Comparison of ENCODE assay signal across 16 cellular contexts in genomic region chr12:100824476-100824875, GRCh38. TPM values are rescaled to one million over a fixed set of nuclear protein-coding genes. Genes with fewer than 3 reads are reported as not detected.
DNase-seq lines count a peak whose midpoint lies in the region; ATAC-seq and TF ChIP-seq lines count a peak whose summit lies in the region.
"Had no signal": no experiment of that assay in that cellular context is flagged by ENCODE, and none has a peak within 500 bp of the region (broad histone marks: within the 10 kb centered on the region; RNA-seq: fewer than 3 reads in every experiment).

No MANE protein-coding gene starts in this region.

- ATAC-seq in GM18517 (IDR thresholded peaks at IDR 0.05; ENCODE audit: unreplicated experiment): no peak
- ATAC-seq in HG02763 (IDR thresholded peaks at IDR 0.05; ENCODE audit: unreplicated experiment): no peak
- ATAC-seq in HG03135 (IDR thresholded peaks at IDR 0.05; ENCODE audit: unreplicated experiment): no peak
- ATAC-seq: CD8-positive, alpha-beta T cell; Panc1 had no signal

- no peaks in the 10 kb centered on the region for H3K9me2 ChIP-seq in GM23248 (ENCODE audit: insufficient read depth)

- H2AFZ ChIP-seq in GM23248: no peak overlapping the region
- no peak overlapping the region for H2AFZ ChIP-seq in smooth muscle cell (ENCODE audit: low read depth)

- H3K27me3 ChIP-seq in GM23248 (replicated peaks; ENCODE audit: insufficient read depth) (no peaks in the 10 kb centered on the region), smooth muscle cell (ENCODE audit: low read depth) (no peaks in the 10 kb centered on the region)

- TF ChIP-seq CTCF in VCaP (conservative IDR thresholded peaks at IDR 0.05) (no peak), smooth muscle cell (IDR thresholded peaks at IDR 0.05; ENCODE audit: borderline replicate concordance, insufficient read depth, poor library complexity, severe bottlenecking) (no peak)

- peak overlapping the region; percentile 18 for H3K27ac ChIP-seq in GM23248
- H3K27ac ChIP-seq in VCaP: peak overlapping the region; percentile 16; the same call in 1 of the 2 replicates
- H3K27ac ChIP-seq in smooth muscle cell (ENCODE audit: low read depth): peak overlapping the region; percentile 58

- H3K4me1 ChIP-seq in GM23248 (ENCODE audit: insufficient read depth): peaks cover 17% of the 10 kb centered on the region
- no peaks in the 10 kb centered on the region for H3K4me1 ChIP-seq in smooth muscle cell (ENCODE audit: low read depth)

- H3K4me2 ChIP-seq in GM23248 (ENCODE audit: unreplicated experiment) (peak overlapping the region; percentile 46), smooth muscle cell (peak overlapping the region; percentile 55)

- H3K79me2 ChIP-seq in GM23248 (ENCODE audit: insufficient read depth): no peaks in the 10 kb centered on the region
- peaks cover 18% of the 10 kb centered on the region for H3K79me2 ChIP-seq in smooth muscle cell (ENCODE audit: low read depth)

- H4K20me1 ChIP-seq in GM23248 (ENCODE audit: insufficient read depth): no peaks in the 10 kb centered on the region
- peaks cover 59% of the 10 kb centered on the region for H4K20me1 ChIP-seq in smooth muscle cell (ENCODE audit: low read depth)

- WGBS in GM23248 (ENCODE audit: low coverage in 1 of 2, low lambda C conversion rate in 2 of 2, missing lambda C conversion rate in 2 of 2), 2 experiments: 72 to 75% methylated on average over 3 of the region's 3 CpGs
- WGBS in smooth muscle cell (ENCODE audit: low lambda C conversion rate): 35% methylated on average over 3 of the region's 3 CpGs

- no peak overlapping the region for H3K4me3 ChIP-seq in GM23248
- no peak overlapping the region for H3K4me3 ChIP-seq in smooth muscle cell

- no peaks in the 10 kb centered on the region for H3K36me3 ChIP-seq in GM23248 (ENCODE audit: low read depth)
- H3K36me3 ChIP-seq in smooth muscle cell (ENCODE audit: low read depth): no peaks in the 10 kb centered on the region

- in situ Hi-C loops in GM23248 (cut with MboI): no loop called here

- no peak for DNase-seq in GM23248
- peak; percentile 9 to 65 for DNase-seq in lung microvascular endothelial cell (ENCODE audit: low read depth in 2 of 2)
- DNase-seq in smooth muscle cell (lab: John Stamatoyannopoulos, UW; ENCODE audit: unreplicated experiment): no peak
- DNase-seq: C1 segment of cervical spinal cord; CD8-positive, alpha-beta T cell; DMS153; GDM1; Karpas-422; NCI-H187 treated with DMSO at 0.1 percent for 48 hours; NCI-H510A treated with DMSO at 0.1 percent for 48 hours; NCI-H774 had no signal

- H3K9ac ChIP-seq in GM23248 (no peak overlapping the region), smooth muscle cell (ENCODE audit: low read depth) (no peak overlapping the region)

- H3F3A ChIP-seq in GM23248 (ENCODE audit: insufficient read depth): peaks cover 11% of the 10 kb centered on the region
- peaks cover 13% of the 10 kb centered on the region for H3F3A ChIP-seq in smooth muscle cell (ENCODE audit: low read depth)

- no peaks in the 10 kb centered on the region for H3K9me3 ChIP-seq in GM23248 (ENCODE audit: low read depth)
- no peaks in the 10 kb centered on the region for H3K9me3 ChIP-seq in smooth muscle cell (replicated peaks; ENCODE audit: low read depth)

RNA-seq across cellular contexts. Expression of gene ANO4, which starts 29.9 kb away (rescaled TPM):
- 4.8 and 6.6 TPM in 2 replicates for total RNA-seq in GM23248 (2014; rRNA removed; shearing (Covaris generic))
- polyA plus RNA-seq in GM23248 (2016; fragmentation: Nextera tagmentation; extraction: Ambion mirVana) (6.3 and 7.6 TPM in 2 replicates), smooth muscle cell (25.6 and 27.3 TPM in 2 replicates)
- total RNA-seq in lung microvascular endothelial cell (0.99 and 1.3 TPM in 2 replicates), smooth muscle cell (49.0 and 51.7 TPM in 2 replicates)
- total RNA-seq: CD8-positive, alpha-beta T cell had no signal

Comparison
In these comparisons a context has a peak if more than half of its experiments do, and no peak if none do; other contexts are left out.
1. DNase-seq: peak in lung microvascular endothelial cell (2 of 2); none in GM23248 (single experiment) and smooth muscle cell (single experiment).
2. Peak in every context shown above with its lines, with median percentiles within 50 percentile points of each other: H3K27ac ChIP-seq.